Comparison of ENCODE assay signal across 1 cellular context in genomic region chr5:177351392-177352329, GRCh38.
TF ChIP-seq lines count a peak whose summit lies in the region.

A gene with protein sequence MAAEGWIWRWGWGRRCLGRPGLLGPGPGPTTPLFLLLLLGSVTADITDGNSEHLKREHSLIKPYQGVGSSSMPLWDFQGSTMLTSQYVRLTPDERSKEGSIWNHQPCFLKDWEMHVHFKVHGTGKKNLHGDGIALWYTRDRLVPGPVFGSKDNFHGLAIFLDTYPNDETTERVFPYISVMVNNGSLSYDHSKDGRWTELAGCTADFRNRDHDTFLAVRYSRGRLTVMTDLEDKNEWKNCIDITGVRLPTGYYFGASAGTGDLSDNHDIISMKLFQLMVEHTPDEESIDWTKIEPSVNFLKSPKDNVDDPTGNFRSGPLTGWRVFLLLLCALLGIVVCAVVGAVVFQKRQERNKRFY (minus strand): TSS chr5:177351668. CDS start chr5:177351647, 21 bp downstream.

TF ChIP-seq in K562, 482 proteins besides CTCF, POLR2A, EP300 and RAD21 (continued from another document and continues in another):
- TF ChIP-seq ELK3 (CRISPR knock-in tag; IDR thresholded peaks at IDR 0.05) (no peak), SNIP1 (IDR thresholded peaks at IDR 0.05; ENCODE audit: low read depth) (no peak), BDP1 (IDR thresholded peaks at IDR 0.05; ENCODE audit: insufficient read depth, insufficient read length) (no peak), MTA2 (IDR thresholded peaks at IDR 0.05; ENCODE audit: low read depth) (0 out of 2 replicates have a peak, but pooled peaks have one; percentile 7), SMC3 (conservative IDR thresholded peaks at IDR 0.05; ENCODE audit: insufficient read depth, low read depth, low read length) (no peak), ATF1 (CRISPR knock-in tag; IDR thresholded peaks at IDR 0.05) (no peak), ATF1 (tag; IDR thresholded peaks at IDR 0.05) (peak; percentile 94), ZBTB1 (CRISPR knock-in tag; IDR thresholded peaks at IDR 0.05; ENCODE audit: borderline replicate concordance, low read depth) (peak; percentile 23; the same call in 1 of the 2 replicates), TCFL5 (CRISPR knock-in tag; conservative IDR thresholded peaks at IDR 0.05) (no peak), CBFA2T3 (IDR thresholded peaks at IDR 0.05) (no peak), NR3C1 (CRISPR knock-in tag; IDR thresholded peaks at IDR 0.05) (no peak), ZBTB7A (IDR thresholded peaks at IDR 0.05; ENCODE audit: borderline replicate concordance, control insufficient read depth, low read depth, low read length) (0 out of 2 replicates have a peak, but pooled peaks have one; percentile 25), ZNF133 (CRISPR knock-in tag; IDR thresholded peaks at IDR 0.05) (no peak), TARDBP (IDR thresholded peaks at IDR 0.05) (no peak), ZNF512 (tag; IDR thresholded peaks at IDR 0.05) (no peak), ZNF347 (CRISPR knock-in tag; IDR thresholded peaks at IDR 0.05; ENCODE audit: low read depth) (no peak), BRD4 (IDR thresholded peaks at IDR 0.05) (peak; percentile 80; the same call in 1 of the 2 replicates), HCFC1 (IDR thresholded peaks at IDR 0.05; ENCODE audit: low read depth, low read length) (peak; percentile 91), HNRNPLL (IDR thresholded peaks at IDR 0.05; ENCODE audit: low read depth, low read length, poor library complexity, severe bottlenecking) (no peak), CCAR2 (IDR thresholded peaks at IDR 0.05; ENCODE audit: low read depth, low read length) (no peak), FOXA3 (CRISPR knock-in tag; conservative IDR thresholded peaks at IDR 0.05 in 1 of 2, IDR thresholded peaks at IDR 0.05 in 1 of 2) (no peak), NFRKB (IDR thresholded peaks at IDR 0.05; ENCODE audit: low read depth) (peak; percentile 95), ARID1B (IDR thresholded peaks at IDR 0.05) (no peak; the same call in 1 of the 2 replicates), ZBTB12 (CRISPR knock-in tag; IDR thresholded peaks at IDR 0.05) (peak; percentile 11; the same call in 1 of the 2 replicates), CEBPB (tag; IDR thresholded peaks at IDR 0.05) (no peak), C11orf30 (IDR thresholded peaks at IDR 0.05; ENCODE audit: low read depth) (peak; percentile 100), BCLAF1 (IDR thresholded peaks at IDR 0.05; ENCODE audit: borderline replicate concordance in 1 of 2, control insufficient read depth in 1 of 2, low read depth in 2 of 2, low read length in 1 of 2) (peak in 1 of 2 experiments; percentile 96; a peak in 2 of 4 replicates), ZNF175 (CRISPR knock-in tag; IDR thresholded peaks at IDR 0.05; ENCODE audit: low read depth) (no peak), RNF219 (CRISPR knock-in tag; IDR thresholded peaks at IDR 0.05) (no peak)
- TF ChIP-seq, protein P1, sequence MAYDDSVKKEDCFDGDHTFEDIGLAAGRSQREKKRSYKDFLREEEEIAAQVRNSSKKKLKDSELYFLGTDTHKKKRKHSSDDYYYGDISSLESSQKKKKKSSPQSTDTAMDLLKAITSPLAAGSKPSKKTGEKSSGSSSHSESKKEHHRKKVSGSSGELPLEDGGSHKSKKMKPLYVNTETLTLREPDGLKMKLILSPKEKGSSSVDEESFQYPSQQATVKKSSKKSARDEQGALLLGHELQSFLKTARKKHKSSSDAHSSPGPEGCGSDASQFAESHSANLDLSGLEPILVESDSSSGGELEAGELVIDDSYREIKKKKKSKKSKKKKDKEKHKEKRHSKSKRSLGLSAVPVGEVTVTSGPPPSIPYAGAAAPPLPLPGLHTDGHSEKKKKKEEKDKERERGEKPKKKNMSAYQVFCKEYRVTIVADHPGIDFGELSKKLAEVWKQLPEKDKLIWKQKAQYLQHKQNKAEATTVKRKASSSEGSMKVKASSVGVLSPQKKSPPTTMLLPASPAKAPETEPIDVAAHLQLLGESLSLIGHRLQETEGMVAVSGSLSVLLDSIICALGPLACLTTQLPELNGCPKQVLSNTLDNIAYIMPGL (CRISPR knock-in tag; IDR thresholded peaks at IDR 0.05), result peak; percentile 49; the same call in 1 of the 2 replicates
- TF ChIP-seq, protein P2, sequence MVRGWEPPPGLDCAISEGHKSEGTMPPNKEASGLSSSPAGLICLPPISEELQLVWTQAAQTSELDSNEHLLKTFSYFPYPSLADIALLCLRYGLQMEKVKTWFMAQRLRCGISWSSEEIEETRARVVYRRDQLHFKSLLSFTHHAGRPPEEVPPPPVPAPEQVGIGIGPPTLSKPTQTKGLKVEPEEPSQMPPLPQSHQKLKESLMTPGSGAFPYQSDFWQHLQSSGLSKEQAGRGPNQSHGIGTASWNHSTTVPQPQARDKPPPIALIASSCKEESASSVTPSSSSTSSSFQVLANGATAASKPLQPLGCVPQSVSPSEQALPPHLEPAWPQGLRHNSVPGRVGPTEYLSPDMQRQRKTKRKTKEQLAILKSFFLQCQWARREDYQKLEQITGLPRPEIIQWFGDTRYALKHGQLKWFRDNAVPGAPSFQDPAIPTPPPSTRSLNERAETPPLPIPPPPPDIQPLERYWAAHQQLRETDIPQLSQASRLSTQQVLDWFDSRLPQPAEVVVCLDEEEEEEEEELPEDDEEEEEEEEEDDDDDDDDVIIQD (CRISPR knock-in tag; IDR thresholded peaks at IDR 0.05), result no peak
- TF ChIP-seq, protein P3, sequence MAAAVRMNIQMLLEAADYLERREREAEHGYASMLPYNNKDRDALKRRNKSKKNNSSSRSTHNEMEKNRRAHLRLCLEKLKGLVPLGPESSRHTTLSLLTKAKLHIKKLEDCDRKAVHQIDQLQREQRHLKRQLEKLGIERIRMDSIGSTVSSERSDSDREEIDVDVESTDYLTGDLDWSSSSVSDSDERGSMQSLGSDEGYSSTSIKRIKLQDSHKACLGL (CRISPR knock-in tag; IDR thresholded peaks at IDR 0.05; ENCODE audit: borderline replicate concordance, poor library complexity, severe bottlenecking), result peak; percentile 26
- TF ChIP-seq, protein P4, sequence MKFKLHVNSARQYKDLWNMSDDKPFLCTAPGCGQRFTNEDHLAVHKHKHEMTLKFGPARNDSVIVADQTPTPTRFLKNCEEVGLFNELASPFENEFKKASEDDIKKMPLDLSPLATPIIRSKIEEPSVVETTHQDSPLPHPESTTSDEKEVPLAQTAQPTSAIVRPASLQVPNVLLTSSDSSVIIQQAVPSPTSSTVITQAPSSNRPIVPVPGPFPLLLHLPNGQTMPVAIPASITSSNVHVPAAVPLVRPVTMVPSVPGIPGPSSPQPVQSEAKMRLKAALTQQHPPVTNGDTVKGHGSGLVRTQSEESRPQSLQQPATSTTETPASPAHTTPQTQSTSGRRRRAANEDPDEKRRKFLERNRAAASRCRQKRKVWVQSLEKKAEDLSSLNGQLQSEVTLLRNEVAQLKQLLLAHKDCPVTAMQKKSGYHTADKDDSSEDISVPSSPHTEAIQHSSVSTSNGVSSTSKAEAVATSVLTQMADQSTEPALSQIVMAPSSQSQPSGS (CRISPR knock-in tag; IDR thresholded peaks at IDR 0.05), result no peak
- TF ChIP-seq, protein P5, sequence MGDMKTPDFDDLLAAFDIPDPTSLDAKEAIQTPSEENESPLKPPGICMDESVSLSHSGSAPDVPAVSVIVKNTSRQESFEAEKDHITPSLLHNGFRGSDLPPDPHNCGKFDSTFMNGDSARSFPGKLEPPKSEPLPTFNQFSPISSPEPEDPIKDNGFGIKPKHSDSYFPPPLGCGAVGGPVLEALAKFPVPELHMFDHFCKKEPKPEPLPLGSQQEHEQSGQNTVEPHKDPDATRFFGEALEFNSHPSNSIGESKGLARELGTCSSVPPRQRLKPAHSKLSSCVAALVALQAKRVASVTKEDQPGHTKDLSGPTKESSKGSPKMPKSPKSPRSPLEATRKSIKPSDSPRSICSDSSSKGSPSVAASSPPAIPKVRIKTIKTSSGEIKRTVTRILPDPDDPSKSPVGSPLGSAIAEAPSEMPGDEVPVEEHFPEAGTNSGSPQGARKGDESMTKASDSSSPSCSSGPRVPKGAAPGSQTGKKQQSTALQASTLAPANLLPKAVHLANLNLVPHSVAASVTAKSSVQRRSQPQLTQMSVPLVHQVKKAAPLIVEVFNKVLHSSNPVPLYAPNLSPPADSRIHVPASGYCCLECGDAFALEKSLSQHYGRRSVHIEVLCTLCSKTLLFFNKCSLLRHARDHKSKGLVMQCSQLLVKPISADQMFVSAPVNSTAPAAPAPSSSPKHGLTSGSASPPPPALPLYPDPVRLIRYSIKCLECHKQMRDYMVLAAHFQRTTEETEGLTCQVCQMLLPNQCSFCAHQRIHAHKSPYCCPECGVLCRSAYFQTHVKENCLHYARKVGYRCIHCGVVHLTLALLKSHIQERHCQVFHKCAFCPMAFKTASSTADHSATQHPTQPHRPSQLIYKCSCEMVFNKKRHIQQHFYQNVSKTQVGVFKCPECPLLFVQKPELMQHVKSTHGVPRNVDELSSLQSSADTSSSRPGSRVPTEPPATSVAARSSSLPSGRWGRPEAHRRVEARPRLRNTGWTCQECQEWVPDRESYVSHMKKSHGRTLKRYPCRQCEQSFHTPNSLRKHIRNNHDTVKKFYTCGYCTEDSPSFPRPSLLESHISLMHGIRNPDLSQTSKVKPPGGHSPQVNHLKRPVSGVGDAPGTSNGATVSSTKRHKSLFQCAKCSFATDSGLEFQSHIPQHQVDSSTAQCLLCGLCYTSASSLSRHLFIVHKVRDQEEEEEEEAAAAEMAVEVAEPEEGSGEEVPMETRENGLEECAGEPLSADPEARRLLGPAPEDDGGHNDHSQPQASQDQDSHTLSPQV (IDR thresholded peaks at IDR 0.05), result peak; percentile 20; the same call in 1 of the 2 replicates
- TF ChIP-seq, protein P6, sequence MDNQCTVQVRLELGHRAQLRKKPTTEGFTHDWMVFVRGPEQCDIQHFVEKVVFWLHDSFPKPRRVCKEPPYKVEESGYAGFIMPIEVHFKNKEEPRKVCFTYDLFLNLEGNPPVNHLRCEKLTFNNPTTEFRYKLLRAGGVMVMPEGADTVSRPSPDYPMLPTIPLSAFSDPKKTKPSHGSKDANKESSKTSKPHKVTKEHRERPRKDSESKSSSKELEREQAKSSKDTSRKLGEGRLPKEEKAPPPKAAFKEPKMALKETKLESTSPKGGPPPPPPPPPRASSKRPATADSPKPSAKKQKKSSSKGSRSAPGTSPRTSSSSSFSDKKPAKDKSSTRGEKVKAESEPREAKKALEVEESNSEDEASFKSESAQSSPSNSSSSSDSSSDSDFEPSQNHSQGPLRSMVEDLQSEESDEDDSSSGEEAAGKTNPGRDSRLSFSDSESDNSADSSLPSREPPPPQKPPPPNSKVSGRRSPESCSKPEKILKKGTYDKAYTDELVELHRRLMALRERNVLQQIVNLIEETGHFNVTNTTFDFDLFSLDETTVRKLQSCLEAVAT (IDR thresholded peaks at IDR 0.05), result peak; percentile 52 to 69; a peak in 2 of 4 replicates
